ENCODE assay signal across 8 cellular contexts in genomic region chr1:27299385-27300252, GRCh38. TPM values are rescaled to one million over a fixed set of nuclear protein-coding genes. Genes with fewer than 3 reads are reported as not detected.
DNase-seq lines count a peak whose midpoint lies in the region; ATAC-seq and TF ChIP-seq lines count a peak whose summit lies in the region.

No MANE protein-coding gene starts in this region.

- H3K27me3 ChIP-seq in ascending aorta (no peaks in the 10 kb centered on the region), right atrium auricular region (no peaks in the 10 kb centered on the region)

- peaks cover 2% of the 10 kb centered on the region for H3K4me1 Mint-ChIP-seq in T-helper 2 cell treated with Interferon-gamma antibody and Interleukin-4, amounts not matched to agents 5 μg/mL and 100 μg/mL, for 36 hours (ENCODE audit: low read depth)

- no peak for TF ChIP-seq CTCF in ascending aorta (IDR thresholded peaks at IDR 0.05)
- TF ChIP-seq CTCF in right atrium auricular region (IDR thresholded peaks at IDR 0.05) = no peak

- no peaks in the 10 kb centered on the region for H3K9me3 Mint-ChIP-seq in T-helper 2 cell treated with Interferon-gamma antibody and Interleukin-4, amounts not matched to agents 5 μg/mL and 100 μg/mL, for 36 hours

- H3K36me3 ChIP-seq in ascending aorta = peaks cover 50 to 64% of the 10 kb centered on the region in 2 donors
- H3K36me3 ChIP-seq in right atrium auricular region = peaks cover 66% of the 10 kb centered on the region

- peak overlapping the region; percentile 67 to 71 for H3K27ac ChIP-seq in ascending aorta
- H3K27ac ChIP-seq in right atrium auricular region = peak overlapping the region; percentile 80 to 95

- no peak overlapping the region for H3K4me3 ChIP-seq in ascending aorta
- no peak overlapping the region for H3K4me3 ChIP-seq in right atrium auricular region

- ATAC-seq in HG03342 (IDR thresholded peaks at IDR 0.05; ENCODE audit: unreplicated experiment) (no peak), GM18861 (IDR thresholded peaks at IDR 0.05; ENCODE audit: unreplicated experiment) (no peak)

- intact Hi-C loops in ascending aorta (cut with DNase I) = loop anchor here (2.0 to 5.0 kb wide), 2 partner anchors 305 to 363 kb away; partner anchors contain the start of gene AHDC1

- H3K9me3 ChIP-seq in ascending aorta = no peaks in the 10 kb centered on the region
- H3K9me3 ChIP-seq in right atrium auricular region = no peaks in the 10 kb centered on the region

- H3K4me1 ChIP-seq in ascending aorta (peaks cover 0 to 15% of the 10 kb centered on the region in 2 donors), right atrium auricular region (peaks cover 4 to 36% of the 10 kb centered on the region in 2 donors)

- DNase-seq in HK-2 (ENCODE audit: unreplicated experiment) = peak; percentile 94
- DNase-seq in ascending aorta (ENCODE audit: low spot score in 2 of 2) = peak in 1 of 2 donors; percentile 82
- peak; percentile 86 for DNase-seq in right atrium auricular region (ENCODE audit: low spot score)
- peak; percentile 75 for DNase-seq in retina
- no peak for DNase-seq in T-helper 2 cell treated with Interferon-gamma antibody and Interleukin-4, amounts not matched to agents 5 μg/mL and 100 μg/mL, for 36 hours (ENCODE audit: low spot score)
- DNase-seq in stimulated activated CD4-positive, alpha-beta T cell treated with anti-CD3 and anti-CD28 coated beads, Interleukin-15, amount 100 ng/mL, for 24 hours = no peak

- no peaks in the 10 kb centered on the region for H3K27me3 Mint-ChIP-seq in T-helper 2 cell treated with Interferon-gamma antibody and Interleukin-4, amounts not matched to agents 5 μg/mL and 100 μg/mL, for 36 hours (ENCODE audit: low read depth)

- no peak overlapping the region for H3K27ac Mint-ChIP-seq in T-helper 2 cell treated with Interferon-gamma antibody and Interleukin-4, amounts not matched to agents 5 μg/mL and 100 μg/mL, for 36 hours

- H3K4me3 Mint-ChIP-seq in T-helper 2 cell treated with Interferon-gamma antibody and Interleukin-4, amounts not matched to agents 5 μg/mL and 100 μg/mL, for 36 hours = no peak overlapping the region

- peaks cover 3% of the 10 kb centered on the region for H3K36me3 Mint-ChIP-seq in T-helper 2 cell treated with Interferon-gamma antibody and Interleukin-4, amounts not matched to agents 5 μg/mL and 100 μg/mL, for 36 hours (ENCODE audit: low read depth)

RNA-seq across cellular contexts. Expression of gene TMEM222, which starts 22.3 kb away (rescaled TPM):
- total RNA-seq in ascending aorta (28.6 TPM), right atrium auricular region (10 to 100 TPM; 13.6 to 24.3 TPM)

RNA-seq across cellular contexts. Expression of gene SYTL1, which starts 42.2 kb away (rescaled TPM):
- total RNA-seq in ascending aorta (0.21 TPM), right atrium auricular region (1 to 10 TPM; 1.3 to 1.8 TPM)

Comparison
In these comparisons a context has a peak if more than half of its experiments do, and no peak if none do; other contexts are left out.
1. DNase-seq: peak in HK-2 (single experiment), right atrium auricular region (single experiment) and retina (single experiment); none in T-helper 2 cell treated with Interferon-gamma antibody and Interleukin-4, amounts not matched to agents 5 μg/mL and 100 μg/mL, for 36 hours (single experiment) and stimulated activated CD4-positive, alpha-beta T cell treated with anti-CD3 and anti-CD28 coated beads, Interleukin-15, amount 100 ng/mL, for 24 hours (single experiment).